ENCODE assay signal across 8 cellular contexts in the genomic region with DNA sequence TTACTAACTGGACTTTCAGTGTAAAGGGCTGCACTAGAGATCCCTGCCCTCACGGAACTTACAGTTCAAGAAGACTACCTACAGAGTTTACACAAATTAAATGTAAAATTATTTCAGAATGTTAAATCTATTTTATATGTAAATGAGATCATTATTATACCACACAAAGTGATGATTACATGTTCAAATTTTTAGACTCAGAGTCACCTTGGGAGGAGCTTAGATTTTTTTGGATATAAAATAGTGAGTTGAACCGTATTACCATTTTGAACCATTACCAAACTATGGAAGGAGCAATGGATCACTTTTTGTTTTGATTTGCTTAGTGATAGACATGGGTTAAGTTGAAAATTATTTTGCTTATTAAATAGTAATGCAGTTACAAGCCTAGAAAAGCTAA. TPM values are rescaled to one million over a fixed set of nuclear protein-coding genes. Genes with fewer than 3 reads are reported as not detected.
A peak's percentile ranks its signal among the peaks of the same experiment; 100 is the strongest.
DNase-seq lines count a peak whose midpoint lies in the region; ATAC-seq, FAIRE-seq and TF ChIP-seq lines count a peak whose summit lies in the region.

No MANE protein-coding gene starts in this region.

- H3K9ac ChIP-seq in NT2/D1 (ENCODE audit: insufficient read length, low read depth) (peak overlapping the region; percentile 99), H1 (replicated peaks in 1 of 4; ENCODE audit: extremely low read depth in 1 of 4, low read depth in 3 of 4, low read length in 3 of 4) (no peak overlapping the region; a peak in 2 of 7 replicates)

- no peak overlapping the region for H3K4ac ChIP-seq in H1 (replicated peaks; ENCODE audit: insufficient read length, low read depth, low read length)

- CTCF ChIA-PET in Calu3 (lab: Charles Lee), result interaction anchor here (0.5 to 2.8 kb wide), 7 partner anchors 10 to 245 kb away, joined by 3 to 15 read pairs (median 3); no protein-coding TSS in a partner anchor
- CTCF ChIA-PET in H1 (lab: Charles Lee; ENCODE audit: partially characterized antibody), result interaction anchor here (0.9 to 2.7 kb wide), 9 partner anchors 8 to 220 kb away, joined by 3 to 13 read pairs (median 3); no protein-coding TSS in a partner anchor

- BruUV-seq in Calu3 (replicated peaks; lab: Mats Ljungman, UMichigan), result TSS peak; percentile 64

- H3K56ac ChIP-seq in H1 (replicated peaks; ENCODE audit: insufficient read length, low read depth, low read length), result no peak overlapping the region

- H3K27me3 ChIP-seq in NT2/D1 (ENCODE audit: insufficient read depth, insufficient read length) (no peaks in the 10 kb centered on the region), H1 (replicated peaks in 1 of 4; ENCODE audit: control insufficient read depth in 3 of 4, extremely low read depth in 1 of 4, insufficient read depth in 3 of 4, low read length in 3 of 4) (no peaks in the 10 kb centered on the region)

- no peak overlapping the region for H3K23ac ChIP-seq in H1 (ENCODE audit: insufficient read length)

- H3K9me3 Mint-ChIP-seq in Calu3 (ENCODE audit: low read depth, unreplicated experiment) (no peaks in the 10 kb centered on the region), neural crest cell (peaks cover 2% of the 10 kb centered on the region)

- H3K36me3 ChIP-seq in NT2/D1 (ENCODE audit: insufficient read depth, insufficient read length, low read length) (peaks cover 50% of the 10 kb centered on the region), H1 (ENCODE audit: control insufficient read depth in 2 of 4, insufficient read depth in 4 of 4, low read length in 3 of 4) (peaks cover 0 to 15% (median 0%) of the 10 kb centered on the region in 4 experiments; a peak in 2 of 8 replicates), mucosa of descending colon (ENCODE audit: low read depth) (no peaks in the 10 kb centered on the region)

- no peak overlapping the region for H2BK5ac ChIP-seq in H1 (ENCODE audit: low read depth, low read length)

- H3K4me1 Mint-ChIP-seq in Calu3 (ENCODE audit: low read depth, unreplicated experiment) (peaks cover 17% of the 10 kb centered on the region), neural crest cell (peaks cover 36% of the 10 kb centered on the region)

- no peak for DNase-seq in Calu3
- no peak for DNase-seq in NT2/D1 (ENCODE audit: low read depth, low spot score)
- no peak for DNase-seq in H1 (ENCODE audit: low read depth in 1 of 2, low spot score in 2 of 2)
- DNase-seq in neural crest cell (ENCODE audit: low read depth, low spot score), result no peak
- no peak for DNase-seq in mucosa of descending colon
- DNase-seq in CD1c-positive myeloid dendritic cell (ENCODE audit: extremely low spot score), result no peak
- DNase-seq in NCI-H510A treated with DMSO at 0.1 percent for 48 hours (lab: John Stamatoyannopoulos, UW), result no peak
- DNase-seq in activated CD4-positive, alpha-beta T cell treated with anti-CD3 and anti-CD28 coated beads for 48 hours, result no peak

- TF ChIP-seq EP300 in H1 (IDR thresholded peaks at IDR 0.05; ENCODE audit: borderline replicate concordance in 1 of 2, low read depth in 2 of 2, low read length in 2 of 2), result no peak

- H3K23me2 ChIP-seq in H1 (ENCODE audit: low read depth, low read length), result no peaks in the 10 kb centered on the region

- peak overlapping the region; percentile 75 to 90 for H3K4me2 ChIP-seq in H1 (ENCODE audit: insufficient read depth in 1 of 2, low read depth in 2 of 2, low read length in 2 of 2)

- no peaks in the 10 kb centered on the region for H3K79me1 ChIP-seq in H1 (ENCODE audit: low read depth, low read length)

- no peak overlapping the region for H4K5ac ChIP-seq in H1 (ENCODE audit: insufficient read length, low read depth, low read length)

- H2BK15ac ChIP-seq in H1 (ENCODE audit: low read length), result no peak overlapping the region

- no peak for TF ChIP-seq RAD21 in H1 (IDR thresholded peaks at IDR 0.05 in 1 of 2, conservative IDR thresholded peaks at IDR 0.05 in 1 of 2; ENCODE audit: low read depth in 2 of 2, low read length in 2 of 2)

- POLR2A ChIA-PET in H1 (lab: Charles Lee; ENCODE audit: partially characterized antibody), result interaction anchor here (0.5 to 6.6 kb wide), 20 partner anchors 10 to 704 kb away, joined by 3 to 72 read pairs (median 7); partner anchors contain the start of genes DENND5A, RPL27A, TMEM41B and TRIM66

- no peak overlapping the region for H2BK12ac ChIP-seq in H1 (ENCODE audit: low read depth, low read length)

- no peak overlapping the region for H2AK5ac ChIP-seq in H1 (ENCODE audit: low read depth, low read length)

- H3K18ac ChIP-seq in H1 (ENCODE audit: extremely low read depth, low read length), result no peak overlapping the region

- H3K14ac ChIP-seq in H1 (ENCODE audit: insufficient read length), result no peak overlapping the region

- no peaks in the 10 kb centered on the region for H3K4me1 ChIP-seq in NT2/D1 (ENCODE audit: insufficient read depth, insufficient read length)
- H3K4me1 ChIP-seq in H1 (replicated peaks in 1 of 4; ENCODE audit: control insufficient read depth in 3 of 4, insufficient read depth in 4 of 4, low read length in 3 of 4), result no peaks in the 10 kb centered on the region; a peak in 1 of 7 replicates
- H3K4me1 ChIP-seq in mucosa of descending colon (ENCODE audit: low read depth), result peaks cover 14% of the 10 kb centered on the region

- no peaks in the 10 kb centered on the region for H3K9me3 ChIP-seq in NT2/D1 (ENCODE audit: insufficient read depth, low read length)
- H3K9me3 ChIP-seq in H1 (ENCODE audit: insufficient read depth in 2 of 2, low read depth in 1 of 2, low read length in 1 of 2), result no peaks in the 10 kb centered on the region
- no peaks in the 10 kb centered on the region for H3K9me3 ChIP-seq in mucosa of descending colon

- TF ChIP-seq CTCF in Calu3 (IDR thresholded peaks at IDR 0.05; ENCODE audit: unreplicated experiment) (no peak), H1 (IDR thresholded peaks at IDR 0.05; ENCODE audit: control extremely low read depth in 1 of 3, insufficient read depth in 1 of 3, low read depth in 1 of 3, low read length in 3 of 3) (no peak), neural crest cell (conservative IDR thresholded peaks at IDR 0.05) (no peak), mucosa of descending colon (IDR thresholded peaks at IDR 0.05) (no peak)

- peak overlapping the region; percentile 89 for H3K4me3 Mint-ChIP-seq in Calu3 (ENCODE audit: low read depth, unreplicated experiment)
- peak overlapping the region; percentile 99 for H3K4me3 Mint-ChIP-seq in neural crest cell

- intact Hi-C loops in Calu3 (cut with micrococcal nuclease; ENCODE audit: unreplicated experiment), result loop anchor here (5.0 kb wide), 1 partner anchor 74 kb away; the partner anchor contains the start of gene TMEM41B
- intact Hi-C loops in mucosa of descending colon (cut with DNase I, micrococcal nuclease), result loop anchor here in 1 of 2 donors (10.0 kb wide), 1 partner anchor 71 kb away; the partner anchor contains the start of gene TMEM41B

- H3K4me3 ChIP-seq in NT2/D1 (ENCODE audit: insufficient read length, low read depth), result peak overlapping the region; percentile 99
- peak overlapping the region; percentile 82 to 97 (median 92); a peak in 5 of 8 replicates for H3K4me3 ChIP-seq in H1 (ENCODE audit: extremely low read depth in 1 of 4, insufficient read depth in 2 of 4, low read depth in 3 of 4, low read length in 4 of 4)
- H3K4me3 ChIP-seq in mucosa of descending colon, result no peak overlapping the region

- H2AFZ ChIP-seq in H1 (ENCODE audit: low read length), result no peak overlapping the region

- H3K36me3 Mint-ChIP-seq in Calu3 (ENCODE audit: insufficient read depth, unreplicated experiment), result peaks cover 48% of the 10 kb centered on the region
- peaks cover 6% of the 10 kb centered on the region for H3K36me3 Mint-ChIP-seq in neural crest cell (ENCODE audit: low read depth)

- no peak overlapping the region for H3K27ac ChIP-seq in H1 (ENCODE audit: low read depth, low read length)

- H3K27me3 Mint-ChIP-seq in Calu3 (ENCODE audit: unreplicated experiment) (no peaks in the 10 kb centered on the region), neural crest cell (ENCODE audit: low read depth) (no peaks in the 10 kb centered on the region)

- FAIRE-seq in H1 (lab: Jason Lieb, UNC), result no peak

- no peak overlapping the region for H3K27ac Mint-ChIP-seq in Calu3 (ENCODE audit: unreplicated experiment)
- no peak overlapping the region for H3K27ac Mint-ChIP-seq in neural crest cell (ENCODE audit: unreplicated experiment)

- H4K8ac ChIP-seq in H1 (ENCODE audit: extremely low read depth, insufficient read depth, low read length), result no peak overlapping the region

- 88% methylated on average over 2 of the region's 2 CpGs; no CpG with 5 or more reads in 1 of the 2 experiments for WGBS in H1 (ENCODE audit: extremely low coverage in 1 of 2, insufficient coverage in 1 of 2, insufficient read length in 1 of 2, insufficient replicate concordance in 2 of 2, low coverage in 1 of 2, low lambda C conversion rate in 2 of 2, missing lambda C conversion rate in 1 of 2), 2 experiments

- no peak overlapping the region for H4K91ac ChIP-seq in H1 (replicated peaks; ENCODE audit: insufficient read length, low read length)

- no peak overlapping the region for H2BK120ac ChIP-seq in H1 (replicated peaks; ENCODE audit: low read depth, low read length)

- ATAC-seq in mucosa of descending colon, result no peak

- H4K20me1 ChIP-seq in H1 (replicated peaks in 1 of 2; ENCODE audit: control insufficient read depth in 1 of 2, insufficient read depth in 2 of 2, low read length in 2 of 2), result peaks cover 14 to 15% of the 10 kb centered on the region in 2 experiments

- no peak for TF ChIP-seq POLR2A in H1 (IDR thresholded peaks at IDR 0.05; ENCODE audit: control extremely low read depth in 1 of 2, low read depth in 2 of 2, low read length in 2 of 2)

- H3K79me2 ChIP-seq in H1 (ENCODE audit: control insufficient read depth in 1 of 2, insufficient read depth in 2 of 2, low read length in 2 of 2), result peaks cover 54 to 70% of the 10 kb centered on the region in 2 experiments

- no peak overlapping the region for H2BK20ac ChIP-seq in H1 (ENCODE audit: low read length)

TF ChIP-seq in H1, 55 proteins besides CTCF, POLR2A, EP300 and RAD21 (continues in another document):
- no peak for TF ChIP-seq CTBP2 (IDR thresholded peaks at IDR 0.05; ENCODE audit: borderline replicate concordance, insufficient read depth, insufficient read length, low read length)
- no peak for TF ChIP-seq GABPA (IDR thresholded peaks at IDR 0.05; ENCODE audit: borderline replicate concordance, insufficient read depth, low read length)
- no peak for TF ChIP-seq RFX5 (IDR thresholded peaks at IDR 0.05; ENCODE audit: borderline replicate concordance, low read depth, low read length)

RNA-seq across cellular contexts. Expression of gene IPO7, which starts 1.6 kb away (rescaled TPM):
- 139 and 170 TPM in 2 replicates for total RNA-seq in Calu3 (2022)
- 244 and 259 TPM in 2 replicates for total RNA-seq in H1 (2021; fragmentation: NEBNext Ultra II Directional; extraction: Animal tissue kit (Norgen Biotek cat#: 25700))
- polyA plus RNA-seq in H1 (2011; rRNA removed), result 38.7 and 45.9 TPM in 2 replicates
- 61.0 TPM for polyA plus RNA-seq in H1 (2011; cell fraction: cytosol; rRNA removed)
- polyA plus RNA-seq in H1 (2011; cell fraction: nucleus; rRNA removed), result 90.5 TPM
- polyA plus RNA-seq in H1 (2012, experiment 1 of 2), result 60.6 to 116 TPM (median 80.2 TPM) in 4 replicates
- 5.5 TPM for polyA plus RNA-seq in H1 (2012, experiment 2 of 2)
- polyA plus RNA-seq in H1 (2013, experiment 1 of 2), result 119 TPM
- polyA plus RNA-seq in H1 (2013, experiment 2 of 2), result 111 TPM
- 160 and 258 TPM in 2 replicates for polyA minus RNA-seq in H1 (2011; rRNA and poly(A)+ RNA removed)
- 368 TPM for polyA minus RNA-seq in H1 (2011; cell fraction: cytosol; rRNA and poly(A)+ RNA removed)
- 292 TPM for polyA minus RNA-seq in H1 (2011; cell fraction: nucleus; rRNA and poly(A)+ RNA removed)
- 199 and 223 TPM in 2 replicates for total RNA-seq in neural crest cell
- 100 to 1,000 TPM in 1 of 3 donors, 10 to 100 TPM in 2; 68.8 to 141 (median 69.9) TPM for total RNA-seq in mucosa of descending colon
